In the genomic region with DNA sequence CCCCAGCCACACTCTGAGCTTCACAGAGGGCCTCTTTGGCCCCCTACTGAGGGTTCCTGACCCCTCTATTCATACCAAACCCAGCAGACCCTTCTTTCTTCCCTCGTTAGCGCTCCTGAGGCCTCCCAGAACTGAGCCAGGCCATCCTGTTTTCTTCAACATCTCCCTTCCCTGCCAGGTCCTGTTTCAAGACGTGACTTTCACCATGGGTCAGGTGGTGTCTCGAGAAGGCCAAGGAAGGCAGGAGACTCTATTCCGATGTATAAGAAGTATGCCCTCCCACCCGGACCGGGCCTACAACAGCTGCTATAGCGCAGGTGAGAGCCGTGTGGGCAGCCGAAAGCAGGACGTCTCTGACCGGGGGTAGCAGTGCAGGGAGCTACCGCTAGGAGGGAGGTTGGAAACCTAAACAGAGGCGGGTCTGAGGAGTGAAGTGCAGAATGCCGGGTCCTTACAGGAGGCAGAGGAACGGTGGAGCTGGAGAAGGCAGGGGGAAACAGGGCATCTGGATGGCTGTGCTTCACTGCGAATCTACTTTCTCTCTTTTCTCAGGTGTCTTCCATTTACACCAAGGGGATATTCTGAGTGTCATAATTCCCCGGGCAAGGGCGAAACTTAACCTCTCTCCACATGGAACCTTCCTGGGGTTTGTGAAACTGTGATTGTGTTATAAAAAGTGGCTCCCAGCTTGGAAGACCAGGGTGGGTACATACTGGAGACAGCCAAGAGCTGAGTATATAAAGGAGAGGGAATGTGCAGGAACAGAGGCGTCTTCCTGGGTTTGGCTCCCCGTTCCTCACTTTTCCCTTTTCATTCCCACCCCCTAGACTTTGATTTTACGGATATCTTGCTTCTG, we compare ENCODE assay signal across 8 cellular contexts. TPM values are rescaled to one million over a fixed set of nuclear protein-coding genes. Genes with fewer than 3 reads are reported as not detected.
A peak's percentile ranks its signal among the peaks of the same experiment; 100 is the strongest.
DNase-seq lines count a peak whose midpoint lies in the region; ATAC-seq and TF ChIP-seq lines count a peak whose summit lies in the region.

No MANE protein-coding gene starts in this region.

- H3K27me3 ChIP-seq in adipocyte (replicated peaks; ENCODE audit: control insufficient read depth, insufficient read depth, low read length) (no peaks in the 10 kb centered on the region), hepatocyte (no peaks in the 10 kb centered on the region)

- peak overlapping the region; percentile 81 for H3K4me3 ChIP-seq in adipocyte (ENCODE audit: low read length)
- peak overlapping the region; percentile 7 for H3K4me3 ChIP-seq in hepatocyte

- H3K36me3 ChIP-seq in adipocyte (ENCODE audit: control insufficient read depth, insufficient read depth, low read length, severe bottlenecking) (peaks cover 17% of the 10 kb centered on the region), hepatocyte (replicated peaks; ENCODE audit: insufficient read depth, low read depth) (no peaks in the 10 kb centered on the region)

- peak overlapping the region; percentile 96 for H3K4me2 ChIP-seq in hepatocyte

- H3K27ac ChIP-seq in hepatocyte, result peak overlapping the region; percentile 91

- H4K20me1 ChIP-seq in hepatocyte (ENCODE audit: insufficient read depth, poor library complexity, severe bottlenecking), result no peaks in the 10 kb centered on the region

- WGBS in hepatocyte (ENCODE audit: low lambda C conversion rate, missing lambda C conversion rate), result 26% methylated on average over 22 of the region's 22 CpGs

- intact Hi-C loops in sciatic nerve (cut with DNase I), result loop anchor here (5.0 to 10.0 kb wide), 2 partner anchors 43 to 206 kb away; partner anchors contain the start of genes KCTD11 and TMEM95

- H3K9ac ChIP-seq in adipocyte (ENCODE audit: low read length), result peak overlapping the region; percentile 88

- H2AFZ ChIP-seq in hepatocyte, result peak overlapping the region; percentile 46

- TF ChIP-seq CTCF in hepatocyte (IDR thresholded peaks at IDR 0.05; ENCODE audit: poor library complexity), result peak; percentile 53

- peak; percentile 25 for ATAC-seq in sciatic nerve
- no peak for ATAC-seq in HG03025 (IDR thresholded peaks at IDR 0.05; ENCODE audit: low FRiP score, unreplicated experiment)
- ATAC-seq in GM18498 (IDR thresholded peaks at IDR 0.05; ENCODE audit: unreplicated experiment), result no peak

- H3K9me2 ChIP-seq in hepatocyte (replicated peaks; ENCODE audit: insufficient read depth), result no peaks in the 10 kb centered on the region

- peaks cover 33% of the 10 kb centered on the region for H3K79me2 ChIP-seq in hepatocyte

- H3K4me1 ChIP-seq in adipocyte (ENCODE audit: control insufficient read depth, insufficient read depth, low read length) (peaks cover 45% of the 10 kb centered on the region), hepatocyte (ENCODE audit: insufficient read depth) (peaks cover 39% of the 10 kb centered on the region)

- H3K9me3 ChIP-seq in adipocyte (ENCODE audit: control insufficient read depth, low read length) (no peaks in the 10 kb centered on the region), hepatocyte (ENCODE audit: low read depth) (no peaks in the 10 kb centered on the region)

- DNase-seq in NCI-H748 (lab: John Stamatoyannopoulos, UW; ENCODE audit: unreplicated experiment) (peak; percentile 62), NCI-H748 treated with DMSO at 0.1 percent for 48 hours (lab: John Stamatoyannopoulos, UW) (no peak), adipocyte (ENCODE audit: low read depth) (peak; percentile 74), hepatocyte (ENCODE audit: low spot score) (peak; percentile 89), sciatic nerve (ENCODE audit: low spot score) (peak; percentile 77)

TF ChIP-seq in PFSK-1, 5 proteins besides CTCF, POLR2A, EP300 and RAD21:
- no peak for TF ChIP-seq FOXP2 (optimal IDR thresholded peaks at IDR 0.05; ENCODE audit: borderline replicate concordance, extremely low read depth, extremely low read length, insufficient read depth)
- TF ChIP-seq POLR2AphosphoS5 (IDR thresholded peaks at IDR 0.05; ENCODE audit: low read depth, low read length), result 0 out of 2 replicates have a peak, but pooled peaks have one; percentile 7
- TF ChIP-seq, protein P1, sequence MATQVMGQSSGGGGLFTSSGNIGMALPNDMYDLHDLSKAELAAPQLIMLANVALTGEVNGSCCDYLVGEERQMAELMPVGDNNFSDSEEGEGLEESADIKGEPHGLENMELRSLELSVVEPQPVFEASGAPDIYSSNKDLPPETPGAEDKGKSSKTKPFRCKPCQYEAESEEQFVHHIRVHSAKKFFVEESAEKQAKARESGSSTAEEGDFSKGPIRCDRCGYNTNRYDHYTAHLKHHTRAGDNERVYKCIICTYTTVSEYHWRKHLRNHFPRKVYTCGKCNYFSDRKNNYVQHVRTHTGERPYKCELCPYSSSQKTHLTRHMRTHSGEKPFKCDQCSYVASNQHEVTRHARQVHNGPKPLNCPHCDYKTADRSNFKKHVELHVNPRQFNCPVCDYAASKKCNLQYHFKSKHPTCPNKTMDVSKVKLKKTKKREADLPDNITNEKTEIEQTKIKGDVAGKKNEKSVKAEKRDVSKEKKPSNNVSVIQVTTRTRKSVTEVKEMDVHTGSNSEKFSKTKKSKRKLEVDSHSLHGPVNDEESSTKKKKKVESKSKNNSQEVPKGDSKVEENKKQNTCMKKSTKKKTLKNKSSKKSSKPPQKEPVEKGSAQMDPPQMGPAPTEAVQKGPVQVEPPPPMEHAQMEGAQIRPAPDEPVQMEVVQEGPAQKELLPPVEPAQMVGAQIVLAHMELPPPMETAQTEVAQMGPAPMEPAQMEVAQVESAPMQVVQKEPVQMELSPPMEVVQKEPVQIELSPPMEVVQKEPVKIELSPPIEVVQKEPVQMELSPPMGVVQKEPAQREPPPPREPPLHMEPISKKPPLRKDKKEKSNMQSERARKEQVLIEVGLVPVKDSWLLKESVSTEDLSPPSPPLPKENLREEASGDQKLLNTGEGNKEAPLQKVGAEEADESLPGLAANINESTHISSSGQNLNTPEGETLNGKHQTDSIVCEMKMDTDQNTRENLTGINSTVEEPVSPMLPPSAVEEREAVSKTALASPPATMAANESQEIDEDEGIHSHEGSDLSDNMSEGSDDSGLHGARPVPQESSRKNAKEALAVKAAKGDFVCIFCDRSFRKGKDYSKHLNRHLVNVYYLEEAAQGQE (IDR thresholded peaks at IDR 0.05; ENCODE audit: insufficient read depth in 1 of 2, low read depth in 2 of 2, low read length in 2 of 2), result no peak
- no peak for TF ChIP-seq SIN3A (IDR thresholded peaks at IDR 0.05; ENCODE audit: borderline replicate concordance, insufficient read depth, low read length)

RNA-seq across cellular contexts. Expression of gene SENP3, which starts 1.3 kb away (rescaled TPM):
- polyA plus RNA-seq in PFSK-1 (2012; ENCODE audit: insufficient read length, low read depth), result 102 TPM
- total RNA-seq in hepatocyte (61.1 and 71.2 TPM in 2 replicates), sciatic nerve (39.8 TPM)
- 33.7 and 35.4 TPM in 2 replicates for polyA plus RNA-seq in hepatocyte

RNA-seq across cellular contexts. Expression of gene TNFSF13, which starts 1.9 kb away (rescaled TPM):
- polyA plus RNA-seq in PFSK-1 (2012; ENCODE audit: insufficient read length, low read depth), result 2.3 TPM
- 0.90 and 11.0 TPM in 2 replicates for total RNA-seq in hepatocyte
- 2.4 and 5.4 TPM in 2 replicates for polyA plus RNA-seq in hepatocyte
- 32.7 TPM for total RNA-seq in sciatic nerve

RNA-seq across cellular contexts. Expression of gene TNFSF12, which starts 11.5 kb away (rescaled TPM):
- not detected for polyA plus RNA-seq in PFSK-1 (2012; ENCODE audit: insufficient read length, low read depth)
- total RNA-seq in hepatocyte (4.5 and 7.3 TPM in 2 replicates), sciatic nerve (63.9 TPM)
- polyA plus RNA-seq in hepatocyte, result 8.0 and 11.3 TPM in 2 replicates

RNA-seq across cellular contexts. Expression of gene CD68, which starts 19.0 kb away (rescaled TPM):
- polyA plus RNA-seq in PFSK-1 (2012; ENCODE audit: insufficient read length, low read depth), result 56.0 TPM
- total RNA-seq in hepatocyte (64.0 and 75.5 TPM in 2 replicates), sciatic nerve (83.0 TPM)
- polyA plus RNA-seq in hepatocyte, result 80.4 and 82.6 TPM in 2 replicates

RNA-seq across cellular contexts. Expression of gene MPDU1, which starts 23.3 kb away (rescaled TPM):
- 111 TPM for polyA plus RNA-seq in PFSK-1 (2012; ENCODE audit: insufficient read length, low read depth)
- total RNA-seq in hepatocyte, result 201 and 234 TPM in 2 replicates
- polyA plus RNA-seq in hepatocyte, result 109 and 113 TPM in 2 replicates
- total RNA-seq in sciatic nerve, result 21.4 TPM
